ENCODE assay signal across 8 cellular contexts in the genomic region with DNA sequence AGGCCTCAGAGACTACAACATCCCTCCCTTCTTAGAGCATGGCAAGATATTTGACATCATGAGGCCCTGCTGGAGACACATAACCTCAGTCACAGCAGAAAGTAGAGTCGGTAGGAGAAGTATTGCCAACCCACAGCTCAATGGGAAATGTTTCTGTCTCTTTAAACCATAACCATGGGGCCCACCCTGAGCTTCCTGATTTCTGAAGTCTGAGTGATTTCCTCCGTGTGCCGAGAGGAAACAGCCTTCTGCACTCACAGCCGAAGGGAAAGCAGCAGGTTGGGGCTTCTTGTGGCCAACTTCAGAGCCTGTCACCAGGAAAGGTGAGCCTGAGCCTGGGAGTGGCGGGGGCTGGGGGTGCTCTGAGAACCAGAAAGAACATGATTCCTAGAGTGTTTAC. TPM values are rescaled to one million over a fixed set of nuclear protein-coding genes. Genes with fewer than 3 reads are reported as not detected.
DNase-seq lines count a peak whose midpoint lies in the region; ATAC-seq and TF ChIP-seq lines count a peak whose summit lies in the region.

A gene (plus strand): TSS at position 246 of the 400 bp plus-strand sequence. CDS start 2,435 bp downstream, outside the sequence.

- H4K20me1 ChIP-seq in osteoblast (ENCODE audit: insufficient read depth, low read length) = no peaks in the 10 kb centered on the region

- H3K27ac ChIP-seq in CD8-positive, alpha-beta memory T cell (ENCODE audit: low read depth, low read length) = peak within 1 kb of the TSS; percentile 79
- H3K27ac ChIP-seq in thymus (ENCODE audit: low read depth) (peak within 1 kb of the TSS; percentile 78), osteoblast (ENCODE audit: low read depth, low read length) (no peak within 1 kb of the TSS)

- H3K4me3 ChIP-seq in CD8-positive, alpha-beta memory T cell (ENCODE audit: low read length) = peak within 1 kb of the TSS; percentile 77
- H3K4me3 ChIP-seq in thymus (ENCODE audit: low read length) = peak within 1 kb of the TSS; percentile 51
- H3K4me3 ChIP-seq in osteoblast (ENCODE audit: insufficient read depth, low read length) = no peak within 1 kb of the TSS

- peak within 1 kb of the TSS; percentile 94 to 100 (median 100) for H3K4me3 Mint-ChIP-seq in CD8-positive, alpha-beta memory T cell
- H3K4me3 Mint-ChIP-seq in IgD-negative memory B cell = peak within 1 kb of the TSS; percentile 87 to 95 (median 92)

- TF ChIP-seq CTCF in omental fat pad (IDR thresholded peaks at IDR 0.05) (no peak), osteoblast (IDR thresholded peaks at IDR 0.05; ENCODE audit: extremely low read depth, low read depth, low read length) (no peak)

- H3K9me3 ChIP-seq in CD8-positive, alpha-beta memory T cell (ENCODE audit: low read length) = peaks cover 8% of the 10 kb centered on the region
- H3K9me3 ChIP-seq in thymus (ENCODE audit: control insufficient read depth) (no peaks in the 10 kb centered on the region), osteoblast (ENCODE audit: low read depth, low read length) (no peaks in the 10 kb centered on the region)

- no peaks in the 10 kb centered on the region for H3K27me3 ChIP-seq in CD8-positive, alpha-beta memory T cell (ENCODE audit: insufficient read depth, low read length, poor library complexity, severe bottlenecking)
- H3K27me3 ChIP-seq in thymus (ENCODE audit: control insufficient read depth, insufficient read depth) (no peaks in the 10 kb centered on the region), osteoblast (ENCODE audit: insufficient read depth, low read length) (no peaks in the 10 kb centered on the region)

- H3K79me2 ChIP-seq in osteoblast (ENCODE audit: insufficient read depth, low read length) = no peaks in the 10 kb centered on the region

- 3% methylated on average over 5 of the region's 5 CpGs for WGBS in thymus

- H3K4me1 ChIP-seq in CD8-positive, alpha-beta memory T cell (ENCODE audit: insufficient read depth, low read length) = peaks cover 51% of the 10 kb centered on the region
- H3K4me1 ChIP-seq in thymus (ENCODE audit: control insufficient read depth, insufficient read depth, low read length) (peaks cover 3% of the 10 kb centered on the region), osteoblast (ENCODE audit: insufficient read depth, low read length) (no peaks in the 10 kb centered on the region)

- H3K27ac Mint-ChIP-seq in CD8-positive, alpha-beta memory T cell = peak within 1 kb of the TSS; percentile 84 to 99 (median 98)
- H3K27ac Mint-ChIP-seq in IgD-negative memory B cell = peak within 1 kb of the TSS; percentile 7 to 89 (median 46)

- CTCF ChIA-PET in CD8-positive, alpha-beta memory T cell (lab: Charles Lee) = interaction anchor here (0.6 to 4.1 kb wide), 22 partner anchors 11 to 271 kb away, joined by 3 to 33 read pairs (median 6); a partner anchor contains a TSS

- H3K9me3 Mint-ChIP-seq in CD8-positive, alpha-beta memory T cell = peaks cover 7 to 20% (median 15%) of the 10 kb centered on the region in 5 donors
- H3K9me3 Mint-ChIP-seq in IgD-negative memory B cell = peaks cover 4 to 10% (median 7%) of the 10 kb centered on the region in 3 donors

- ATAC-seq in left lobe of liver (peak; percentile 65), HG02763 (IDR thresholded peaks at IDR 0.05; ENCODE audit: unreplicated experiment) (no peak), omental fat pad (ENCODE audit: low FRiP score) (no peak)

- DNase-seq in CD8-positive, alpha-beta memory T cell = peak; percentile 24 to 81 (median 71)
- peak; percentile 72 to 74 for DNase-seq in activated T-cell treated with anti-CD3 and anti-CD28 coated beads, Interleukin-2, amount 50 U/mL, for 48 hours
- DNase-seq in left lobe of liver (ENCODE audit: low spot score) (no peak), omental fat pad (ENCODE audit: low spot score) (no peak), osteoblast (ENCODE audit: insufficient read length, low spot score, missing footprints) (no peak)

- H3K27me3 Mint-ChIP-seq in CD8-positive, alpha-beta memory T cell = no peaks in the 10 kb centered on the region
- H3K27me3 Mint-ChIP-seq in IgD-negative memory B cell = no peaks in the 10 kb centered on the region

- no peak within 1 kb of the TSS for H2AFZ ChIP-seq in osteoblast (ENCODE audit: low read length)

- peaks cover 60 to 80% (median 75%) of the 10 kb centered on the region in 3 donors for H3K4me1 Mint-ChIP-seq in CD8-positive, alpha-beta memory T cell
- H3K4me1 Mint-ChIP-seq in IgD-negative memory B cell = peaks cover 11 to 32% (median 21%) of the 10 kb centered on the region in 3 donors

- no peak within 1 kb of the TSS for H3K4me2 ChIP-seq in osteoblast (ENCODE audit: insufficient read depth, low read length)

- H3K36me3 ChIP-seq in CD8-positive, alpha-beta memory T cell (ENCODE audit: insufficient read depth, low read length) = peaks cover 10% of the 10 kb centered on the region
- H3K36me3 ChIP-seq in thymus (ENCODE audit: control insufficient read depth, insufficient read depth) = peaks cover 3% of the 10 kb centered on the region
- H3K36me3 ChIP-seq in osteoblast (ENCODE audit: insufficient read depth, low read length) = no peaks in the 10 kb centered on the region

- POLR2A ChIA-PET in CD8-positive, alpha-beta memory T cell (lab: Charles Lee) = interaction anchor here (0.8 to 3.7 kb wide), 22 partner anchors 14 to 268 kb away, joined by 3 to 17 read pairs (median 4); a partner anchor contains a TSS

- peaks cover 34 to 58% (median 57%) of the 10 kb centered on the region in 3 donors for H3K36me3 Mint-ChIP-seq in CD8-positive, alpha-beta memory T cell
- peaks cover 3% of the 10 kb centered on the region for H3K36me3 Mint-ChIP-seq in IgD-negative memory B cell

RNA-seq across cellular contexts. Expression of the gene that starts here (rescaled TPM):
- 10 to 100 TPM in 1 of 2 experiments, 1 to 10 TPM in 1; 9.8 to 10.0 TPM for total RNA-seq in CD8-positive, alpha-beta memory T cell
- polyA plus RNA-seq in CD8-positive, alpha-beta memory T cell = 86.1 TPM
- polyA plus RNA-seq in IgD-negative memory B cell = 3.0 TPM
- 1.4 TPM for total RNA-seq in left lobe of liver
- polyA plus RNA-seq in thymus = 10.7 TPM
- total RNA-seq in omental fat pad = 10 to 100 TPM in 2 of 4 donors, 1 to 10 TPM in 2; 2.1 to 32.2 (median 9.0) TPM
- not detected in 2 replicates for total RNA-seq in osteoblast

Comparison
In these comparisons a context has a peak if more than half of its experiments do, and no peak if none do; other contexts are left out.
1. DNase-seq: peak in CD8-positive, alpha-beta memory T cell (5 of 5) and activated T-cell treated with anti-CD3 and anti-CD28 coated beads, Interleukin-2, amount 50 U/mL, for 48 hours (2 of 2); none in left lobe of liver (single experiment), omental fat pad (single experiment) and osteoblast (single experiment).